Comparison of ENCODE assay signal across 19 cellular contexts in genomic region chr3:172285844-172286243, GRCh38.
DNase-seq lines count a peak whose midpoint lies in the region; ATAC-seq and TF ChIP-seq lines count a peak whose summit lies in the region.
"Had no signal": no experiment of that assay in that cellular context is flagged by ENCODE, and none has a peak within 500 bp of the region (broad histone marks: within the 10 kb centered on the region; RNA-seq: fewer than 3 reads in every experiment).

No MANE protein-coding gene starts in this region.

- no peak overlapping the region for H3K4me3 ChIP-seq in heart left ventricle
- no peak overlapping the region for H3K4me3 ChIP-seq in right cardiac atrium (ENCODE audit: low read length)
- no peak overlapping the region for H3K4me3 ChIP-seq in fibroblast of the aortic adventitia (ENCODE audit: low read depth, low read length)
- H3K4me3 ChIP-seq: MG63 had no signal

- H3K9me3 ChIP-seq in heart left ventricle (no peaks in the 10 kb centered on the region), right cardiac atrium (ENCODE audit: control insufficient read depth, low read length) (no peaks in the 10 kb centered on the region)
- H3K9me3 ChIP-seq: MG63 had no signal

- intact Hi-C loops in heart left ventricle (cut with DNase I) = loop anchor here in 3 of 10 donors (2.0 to 10.0 kb wide), 4 partner anchors 36 to 249 kb away; partner anchors contain the start of gene FNDC3B (in 1 of the 3)
- intact Hi-C loops in right cardiac atrium (cut with DNase I) = loop anchor here in 1 of 4 donors (10.0 kb wide), 1 partner anchor 241 kb away; no protein-coding TSS in a partner anchor

- in situ Hi-C loops in SK-MEL-5 (cut with HindIII; ENCODE audit: low pct_unique_long_range_greater_than_20kb, low sequenced_read_pairs) = no loop called here

- 82 to 89% (median 84%) methylated on average over 4 of the region's 4 CpGs for WGBS in heart left ventricle, 4 donors
- WGBS in right cardiac atrium = 91% methylated on average over 4 of the region's 4 CpGs

- H3K27ac ChIP-seq in heart left ventricle = peak overlapping the region in 10 of 12 donors; percentile 48 to 87 (median 80)
- H3K27ac ChIP-seq in right cardiac atrium (ENCODE audit: low read length) = no peak overlapping the region
- H3K27ac ChIP-seq: HL-60 had no signal

- H3K4me1 ChIP-seq in heart left ventricle (peaks cover 0 to 81% (median 51%) of the 10 kb centered on the region in 12 donors), right cardiac atrium (ENCODE audit: control insufficient read depth, insufficient read depth, low read length) (peaks cover 11% of the 10 kb centered on the region)

- no peaks in the 10 kb centered on the region for H3K27me3 ChIP-seq in heart left ventricle
- H3K27me3 ChIP-seq in right cardiac atrium (ENCODE audit: control insufficient read depth, insufficient read depth) = no peaks in the 10 kb centered on the region
- H3K27me3 ChIP-seq: MG63 had no signal

- DNase-seq in heart left ventricle = no peak
- DNase-seq in right cardiac atrium = no peak
- peak; percentile 69 for DNase-seq in SK-MEL-5 (ENCODE audit: low read depth, low spot score)
- DNase-seq in fibroblast of the aortic adventitia (ENCODE audit: low read depth) = peak; percentile 52
- DNase-seq in stromal cell of bone marrow (ENCODE audit: low read depth) = peak; percentile 17
- DNase-seq in SIG-M5 treated with dmso at 0.1 percent for 504 hours (lab: John Stamatoyannopoulos, UW; ENCODE audit: unreplicated experiment) = no peak
- DNase-seq in NCI-H69 (lab: John Stamatoyannopoulos, UW) = no peak
- DNase-seq in central memory CD4-positive, alpha-beta T cell = no peak
- DNase-seq: activated CD4-positive, alpha-beta T cell treated with anti-CD3 and anti-CD28 coated beads, Interleukin-2, amount 50 U/mL, for 1 hour; activated T-cell treated with anti-CD3 and anti-CD28 coated beads, Interleukin-2, amount 50 U/mL, for 72 hours; effector memory CD4-positive, alpha-beta T cell; left colon; MG63; NCI-H2029 treated with DMSO at 0.1 percent for 48 hours; NCI-H748 treated with DMSO at 0.1 percent for 48 hours; SHP77; stimulated activated CD4-positive, alpha-beta T cell treated with anti-CD3 and anti-CD28 coated beads, Interleukin-4, amount 100 ng/mL, for 24 hours had no signal

- TF ChIP-seq CTCF in heart left ventricle (IDR thresholded peaks at IDR 0.05) (no peak), fibroblast of the aortic adventitia (IDR thresholded peaks at IDR 0.05; ENCODE audit: insufficient read depth, low read length) (no peak)

- TF ChIP-seq POLR2A in heart left ventricle (IDR thresholded peaks at IDR 0.05) = no peak

- ATAC-seq in heart left ventricle (no peak), right cardiac atrium (no peak)
- ATAC-seq: activated T-cell treated with anti-CD3 and anti-CD28 coated beads, Interleukin-2, amount 50 U/mL, for 72 hours; HCT116; left colon had no signal

- peaks cover 0 to 48% (median 19%) of the 10 kb centered on the region in 9 donors for H3K36me3 ChIP-seq in heart left ventricle

Comparison
In these comparisons a context has a peak if more than half of its experiments do, and no peak if none do; other contexts are left out.
1. DNase-seq: peak in SK-MEL-5 (single experiment), fibroblast of the aortic adventitia (single experiment) and stromal cell of bone marrow (single experiment); none in heart left ventricle (0 of 5), right cardiac atrium (0 of 3), SIG-M5 treated with dmso at 0.1 percent for 504 hours (single experiment), NCI-H69 (single experiment) and central memory CD4-positive, alpha-beta T cell (single experiment).